1 cellular context compared by ENCODE assay signal in genomic region chr6:16623029-16623653, GRCh38.
A peak's percentile ranks its signal among the peaks of the same experiment; 100 is the strongest.
TF ChIP-seq lines count a peak whose summit lies in the region.

No MANE protein-coding gene starts in this region.

TF ChIP-seq in K562, 482 proteins besides CTCF, POLR2A, EP300 and RAD21 (continued from another document):
- no peak for TF ChIP-seq TARDBP (IDR thresholded peaks at IDR 0.05)
- TF ChIP-seq CBX8 (IDR thresholded peaks at IDR 0.05; ENCODE audit: borderline replicate concordance, extremely low read depth, low read depth, low read length, poor library complexity, severe bottlenecking), result no peak
- no peak for TF ChIP-seq CAMTA2 (CRISPR knock-in tag; conservative IDR thresholded peaks at IDR 0.05)
- no peak for TF ChIP-seq TCF15 (CRISPR knock-in tag; IDR thresholded peaks at IDR 0.05)
- TF ChIP-seq NFE2L1 (tag; IDR thresholded peaks at IDR 0.05; ENCODE audit: borderline replicate concordance, low read depth), result peak; percentile 88
- TF ChIP-seq ZNF280B (CRISPR knock-in tag; IDR thresholded peaks at IDR 0.05), result no peak
- TF ChIP-seq NFE2 (IDR thresholded peaks at IDR 0.05; ENCODE audit: low read depth), result peak; percentile 88
- TF ChIP-seq PHTF2 (CRISPR knock-in tag; IDR thresholded peaks at IDR 0.05), result no peak
- no peak for TF ChIP-seq RFX1 (IDR thresholded peaks at IDR 0.05)
- TF ChIP-seq PTBP1 (IDR thresholded peaks at IDR 0.05; ENCODE audit: low read depth, low read length), result no peak
- peak; percentile 77; the same call in 1 of the 2 replicates for TF ChIP-seq BACH1 (tag; IDR thresholded peaks at IDR 0.05)
- no peak for TF ChIP-seq TGIF2 (CRISPR knock-in tag; IDR thresholded peaks at IDR 0.05)
- TF ChIP-seq CBFA2T3 (IDR thresholded peaks at IDR 0.05), result no peak
- no peak for TF ChIP-seq CHD1 (IDR thresholded peaks at IDR 0.05; ENCODE audit: low read length)
- no peak for TF ChIP-seq BHLHE40 (IDR thresholded peaks at IDR 0.05; ENCODE audit: low read length)
- no peak for TF ChIP-seq ZNF699 (CRISPR knock-in tag; IDR thresholded peaks at IDR 0.05; ENCODE audit: insufficient replicate concordance)
- no peak for TF ChIP-seq EGR1 (conservative IDR thresholded peaks at IDR 0.05)
- no peak for TF ChIP-seq YBX1 (IDR thresholded peaks at IDR 0.05)
- TF ChIP-seq LCOR (CRISPR knock-in tag; IDR thresholded peaks at IDR 0.05), result no peak
- peak; percentile 85 for TF ChIP-seq MAFF (IDR thresholded peaks at IDR 0.05; ENCODE audit: low read length)
- peak; percentile 87 for TF ChIP-seq C11orf30 (IDR thresholded peaks at IDR 0.05; ENCODE audit: low read depth)
- peak; percentile 84 for TF ChIP-seq MAFK (IDR thresholded peaks at IDR 0.05; ENCODE audit: low read length)
- no peak for TF ChIP-seq SMAD2 (IDR thresholded peaks at IDR 0.05; ENCODE audit: low read depth, low read length)
- no peak for TF ChIP-seq SETDB1 (IDR thresholded peaks at IDR 0.05; ENCODE audit: low read length)
- no peak for TF ChIP-seq ZNF282 (CRISPR knock-in tag; IDR thresholded peaks at IDR 0.05)
- no peak for TF ChIP-seq THAP12 (CRISPR knock-in tag; IDR thresholded peaks at IDR 0.05)
TF ChIP-seq in K562: peak in this region for 8.
